ENCODE assay signal across 19 cellular contexts in genomic region chr15:79779739-79780138, GRCh38.
DNase-seq lines count a peak whose midpoint lies in the region; TF ChIP-seq lines count a peak whose summit lies in the region.
"Had no signal": no experiment of that assay in that cellular context is flagged by ENCODE, and none has a peak within 500 bp of the region (broad histone marks: within the 10 kb centered on the region; RNA-seq: fewer than 3 reads in every experiment).

No MANE protein-coding gene starts in this region.

- H4K20me1 ChIP-seq in KMS-11 (ENCODE audit: insufficient read depth): no peaks in the 10 kb centered on the region
- H4K20me1 ChIP-seq: BLaER1 treated with 17β-estradiol and CSF1 and Interleukin-3, amounts not matched to agents 10 nM and 100 nM had no signal

- H3K36me3 ChIP-seq in KMS-11 (ENCODE audit: insufficient read depth) (no peaks in the 10 kb centered on the region), H7 (replicated peaks; ENCODE audit: control insufficient read depth, insufficient read depth, low read length) (no peaks in the 10 kb centered on the region)
- H3K36me3 ChIP-seq: BLaER1 treated with 17β-estradiol and CSF1 and Interleukin-3, amounts not matched to agents 10 nM and 100 nM; ovary had no signal

- peak; percentile 48 to 52 for DNase-seq in activated T-cell treated with anti-CD3 and anti-CD28 coated beads, Interleukin-2, amount 50 U/mL, for 48 hours
- no peak for DNase-seq in activated T-cell treated with anti-CD3 and anti-CD28 coated beads, Interleukin-2, amount 50 U/mL, for 24 hours
- DNase-seq in activated T-helper 2 cell treated with anti-CD3 and anti-CD28 coated beads, Interferon-gamma antibody, Interleukin-2, Interleukin-4, amounts not matched to agents 10 μg/mL and 5 μg/mL and 100 μg/mL, durations not matched to agents 14 hours and 24 hours and 36 hours (ENCODE audit: low spot score): peak; percentile 10
- peak; percentile 33 for DNase-seq in stimulated activated CD8-positive, alpha-beta memory T cell treated with anti-CD3 and anti-CD28 coated beads, Interleukin-4, amount 100 ng/mL, for 48 hours
- no peak for DNase-seq in ureter (ENCODE audit: low spot score)
- DNase-seq in H7: no peak
- no peak for DNase-seq in endothelial cell (ENCODE audit: low spot score)
- DNase-seq: central memory CD4-positive, alpha-beta T cell; dorsolateral prefrontal cortex; mesenchymal stem cell; naive B cell; NCI-H2029; ovary; right cardiac atrium; SK-N-SH; T1000 had no signal

- peaks cover 18% of the 10 kb centered on the region for H3K27me3 Mint-ChIP-seq in activated T-cell treated with anti-CD3 and anti-CD28 coated beads, Interleukin-2, amount 50 U/mL, for 24 hours
- peaks cover 15% of the 10 kb centered on the region for H3K27me3 Mint-ChIP-seq in activated T-helper 2 cell treated with anti-CD3 and anti-CD28 coated beads, Interferon-gamma antibody, Interleukin-2, Interleukin-4, amounts not matched to agents 10 μg/mL and 5 μg/mL and 100 μg/mL, durations not matched to agents 14 hours and 24 hours and 36 hours (ENCODE audit: low read depth)
- H3K27me3 Mint-ChIP-seq in endothelial cell (ENCODE audit: unreplicated experiment): peaks cover 1% of the 10 kb centered on the region

- no peaks in the 10 kb centered on the region for H3K36me3 Mint-ChIP-seq in activated T-cell treated with anti-CD3 and anti-CD28 coated beads, Interleukin-2, amount 50 U/mL, for 24 hours (ENCODE audit: low read depth)
- peaks cover 2% of the 10 kb centered on the region for H3K36me3 Mint-ChIP-seq in activated T-helper 2 cell treated with anti-CD3 and anti-CD28 coated beads, Interferon-gamma antibody, Interleukin-2, Interleukin-4, amounts not matched to agents 10 μg/mL and 5 μg/mL and 100 μg/mL, durations not matched to agents 14 hours and 24 hours and 36 hours (ENCODE audit: low read depth)
- H3K36me3 Mint-ChIP-seq in endothelial cell (ENCODE audit: low read depth, unreplicated experiment): no peaks in the 10 kb centered on the region

- H3K79me2 ChIP-seq in KMS-11 (ENCODE audit: insufficient read depth, low read depth): no peaks in the 10 kb centered on the region

- no peak overlapping the region for H3K4me3 Mint-ChIP-seq in activated T-cell treated with anti-CD3 and anti-CD28 coated beads, Interleukin-2, amount 50 U/mL, for 24 hours
- H3K4me3 Mint-ChIP-seq in activated T-helper 2 cell treated with anti-CD3 and anti-CD28 coated beads, Interferon-gamma antibody, Interleukin-2, Interleukin-4, amounts not matched to agents 10 μg/mL and 5 μg/mL and 100 μg/mL, durations not matched to agents 14 hours and 24 hours and 36 hours (ENCODE audit: low read depth): no peak overlapping the region
- no peak overlapping the region for H3K4me3 Mint-ChIP-seq in endothelial cell (ENCODE audit: unreplicated experiment)
- H3K4me3 Mint-ChIP-seq: naive B cell had no signal

- no peak overlapping the region for H3K4me3 ChIP-seq in KMS-11 (IDR thresholded peaks at IDR 0.05; ENCODE audit: insufficient read depth, low read depth, low read length)
- H3K4me3 ChIP-seq in H7 (ENCODE audit: insufficient read depth, low read depth, low read length): no peak overlapping the region
- H3K4me3 ChIP-seq: BLaER1 treated with 17β-estradiol and CSF1 and Interleukin-3, amounts not matched to agents 10 nM and 100 nM; dorsolateral prefrontal cortex; K562; ovary had no signal

- no peak overlapping the region for H3K27ac Mint-ChIP-seq in activated T-cell treated with anti-CD3 and anti-CD28 coated beads, Interleukin-2, amount 50 U/mL, for 24 hours
- no peak overlapping the region for H3K27ac Mint-ChIP-seq in activated T-helper 2 cell treated with anti-CD3 and anti-CD28 coated beads, Interferon-gamma antibody, Interleukin-2, Interleukin-4, amounts not matched to agents 10 μg/mL and 5 μg/mL and 100 μg/mL, durations not matched to agents 14 hours and 24 hours and 36 hours
- no peak overlapping the region for H3K27ac Mint-ChIP-seq in endothelial cell (ENCODE audit: unreplicated experiment)

- peak overlapping the region; percentile 51 for H3K27ac ChIP-seq in KMS-11
- H3K27ac ChIP-seq: BLaER1 treated with 17β-estradiol and CSF1 and Interleukin-3, amounts not matched to agents 10 nM and 100 nM; dorsolateral prefrontal cortex; ovary had no signal

- H3K4me1 ChIP-seq in KMS-11 (ENCODE audit: low read depth, poor library complexity, severe bottlenecking): peaks cover 56% of the 10 kb centered on the region

- peaks cover 24% of the 10 kb centered on the region for H3K9me3 Mint-ChIP-seq in activated T-cell treated with anti-CD3 and anti-CD28 coated beads, Interleukin-2, amount 50 U/mL, for 24 hours
- peaks cover 27% of the 10 kb centered on the region for H3K9me3 Mint-ChIP-seq in activated T-helper 2 cell treated with anti-CD3 and anti-CD28 coated beads, Interferon-gamma antibody, Interleukin-2, Interleukin-4, amounts not matched to agents 10 μg/mL and 5 μg/mL and 100 μg/mL, durations not matched to agents 14 hours and 24 hours and 36 hours
- H3K9me3 Mint-ChIP-seq in endothelial cell (ENCODE audit: unreplicated experiment): no peaks in the 10 kb centered on the region

- H3K4me2 ChIP-seq in KMS-11: peak overlapping the region; percentile 45
- H3K4me2 ChIP-seq: BLaER1 treated with 17β-estradiol and CSF1 and Interleukin-3, amounts not matched to agents 10 nM and 100 nM; SK-N-SH had no signal

- intact Hi-C loops in activated T-helper 2 cell treated with anti-CD3 and anti-CD28 coated beads, Interferon-gamma antibody, Interleukin-2, Interleukin-4, amounts not matched to agents 10 μg/mL and 5 μg/mL and 100 μg/mL, durations not matched to agents 14 hours and 24 hours and 36 hours (cut with micrococcal nuclease): no loop called here

- peaks cover 6% of the 10 kb centered on the region for H3K4me1 Mint-ChIP-seq in activated T-cell treated with anti-CD3 and anti-CD28 coated beads, Interleukin-2, amount 50 U/mL, for 24 hours (ENCODE audit: low read depth)
- peaks cover 1% of the 10 kb centered on the region for H3K4me1 Mint-ChIP-seq in activated T-helper 2 cell treated with anti-CD3 and anti-CD28 coated beads, Interferon-gamma antibody, Interleukin-2, Interleukin-4, amounts not matched to agents 10 μg/mL and 5 μg/mL and 100 μg/mL, durations not matched to agents 14 hours and 24 hours and 36 hours (ENCODE audit: low read depth)
- H3K4me1 Mint-ChIP-seq in endothelial cell (ENCODE audit: unreplicated experiment): no peaks in the 10 kb centered on the region
- H3K4me1 Mint-ChIP-seq: naive B cell had no signal

- TF ChIP-seq CTCF in KMS-11 (conservative IDR thresholded peaks at IDR 0.05; ENCODE audit: low read depth, low read length) (no peak), endothelial cell (IDR thresholded peaks at IDR 0.05; ENCODE audit: unreplicated experiment) (no peak)

- H2AFZ ChIP-seq in KMS-11 (ENCODE audit: low read depth): peak overlapping the region; percentile 37; the same call in 1 of the 2 replicates

- H3K27me3 ChIP-seq in KMS-11 (ENCODE audit: insufficient read depth, low read depth) (no peaks in the 10 kb centered on the region), H7 (ENCODE audit: control insufficient read depth, insufficient read depth, low read length) (no peaks in the 10 kb centered on the region)
- H3K27me3 ChIP-seq: BLaER1 treated with 17β-estradiol and CSF1 and Interleukin-3, amounts not matched to agents 10 nM and 100 nM; ovary had no signal

- H3K9ac ChIP-seq in KMS-11: no peak overlapping the region; the same call in 1 of the 2 replicates
- H3K9ac ChIP-seq: BLaER1 treated with 17β-estradiol and CSF1 and Interleukin-3, amounts not matched to agents 10 nM and 100 nM; SK-N-SH had no signal

Comparison
In these comparisons a context has a peak if more than half of its experiments do, and no peak if none do; other contexts are left out.
1. DNase-seq: peak in activated T-cell treated with anti-CD3 and anti-CD28 coated beads, Interleukin-2, amount 50 U/mL, for 48 hours (2 of 2), activated T-helper 2 cell treated with anti-CD3 and anti-CD28 coated beads, Interferon-gamma antibody, Interleukin-2, Interleukin-4, amounts not matched to agents 10 μg/mL and 5 μg/mL and 100 μg/mL, durations not matched to agents 14 hours and 24 hours and 36 hours (single experiment) and stimulated activated CD8-positive, alpha-beta memory T cell treated with anti-CD3 and anti-CD28 coated beads, Interleukin-4, amount 100 ng/mL, for 48 hours (single experiment); none in activated T-cell treated with anti-CD3 and anti-CD28 coated beads, Interleukin-2, amount 50 U/mL, for 24 hours (single experiment), ureter (single experiment), H7 (single experiment) and endothelial cell (single experiment).